ENCODE assay signal across 8 cellular contexts in genomic region chr7:81499262-81500116, GRCh38.
DNase-seq lines count a peak whose midpoint lies in the region; ATAC-seq and TF ChIP-seq lines count a peak whose summit lies in the region.

No MANE protein-coding gene starts in this region.

- H3K27me3 ChIP-seq in NT2/D1 (ENCODE audit: insufficient read depth, insufficient read length) = no peaks in the 10 kb centered on the region

- no peaks in the 10 kb centered on the region for H3K4me1 Mint-ChIP-seq in effector memory CD8-positive, alpha-beta T cell (ENCODE audit: low read depth in 2 of 2)

- no peak overlapping the region for H3K4me3 Mint-ChIP-seq in effector memory CD8-positive, alpha-beta T cell

- H3K36me3 Mint-ChIP-seq in effector memory CD8-positive, alpha-beta T cell (ENCODE audit: insufficient read depth) = no peaks in the 10 kb centered on the region

- no peaks in the 10 kb centered on the region for H3K4me1 ChIP-seq in NT2/D1 (ENCODE audit: insufficient read depth, insufficient read length)

- H3K27ac ChIP-seq in coronary artery = no peak overlapping the region

- H3K27me3 Mint-ChIP-seq in effector memory CD8-positive, alpha-beta T cell = no peaks in the 10 kb centered on the region

- no peak for ATAC-seq in effector memory CD8-positive, alpha-beta T cell (replicated peaks)

- H3K36me3 ChIP-seq in NT2/D1 (ENCODE audit: insufficient read depth, insufficient read length, low read length) = no peaks in the 10 kb centered on the region

- TF ChIP-seq CTCF in GM20000 (IDR thresholded peaks at IDR 0.05; ENCODE audit: extremely low read depth, missing control alignments) = no peak
- peak; percentile 50 for TF ChIP-seq CTCF in coronary artery (IDR thresholded peaks at IDR 0.05)

- peaks cover 6% of the 10 kb centered on the region in 2 donors for H3K9me3 Mint-ChIP-seq in effector memory CD8-positive, alpha-beta T cell

- no peaks in the 10 kb centered on the region for H3K9me3 ChIP-seq in NT2/D1 (ENCODE audit: insufficient read depth, low read length)

- H3K9ac ChIP-seq in NT2/D1 (ENCODE audit: insufficient read length, low read depth) = no peak overlapping the region

- H3K4me3 ChIP-seq in NT2/D1 (ENCODE audit: insufficient read length, low read depth) (no peak overlapping the region), coronary artery (no peak overlapping the region)

- DNase-seq in DMS 273 (lab: John Stamatoyannopoulos, UW; ENCODE audit: unreplicated experiment) (peak; percentile 94), GM20000 (ENCODE audit: low spot score) (peak; percentile 31), KG1 (lab: John Stamatoyannopoulos, UW) (peak; percentile 30), NT2/D1 (ENCODE audit: low read depth, low spot score) (peak; percentile 70), coronary artery (ENCODE audit: low spot score) (no peak), lung microvascular endothelial cell (ENCODE audit: low read depth in 2 of 2) (peak; percentile 87 to 97), germinal center (ENCODE audit: low spot score) (no peak)
- DNase-seq in effector memory CD8-positive, alpha-beta T cell = no peak

- H3K27ac Mint-ChIP-seq in effector memory CD8-positive, alpha-beta T cell = no peak overlapping the region

Comparison
In these comparisons a context has a peak if more than half of its experiments do, and no peak if none do; other contexts are left out.
1. DNase-seq: peak in DMS 273 (single experiment), GM20000 (single experiment), KG1 (single experiment), NT2/D1 (single experiment) and lung microvascular endothelial cell (2 of 2); none in coronary artery (single experiment), effector memory CD8-positive, alpha-beta T cell (0 of 3) and germinal center (single experiment).